ENCODE assay signal across 2 cellular contexts in the genomic region with DNA sequence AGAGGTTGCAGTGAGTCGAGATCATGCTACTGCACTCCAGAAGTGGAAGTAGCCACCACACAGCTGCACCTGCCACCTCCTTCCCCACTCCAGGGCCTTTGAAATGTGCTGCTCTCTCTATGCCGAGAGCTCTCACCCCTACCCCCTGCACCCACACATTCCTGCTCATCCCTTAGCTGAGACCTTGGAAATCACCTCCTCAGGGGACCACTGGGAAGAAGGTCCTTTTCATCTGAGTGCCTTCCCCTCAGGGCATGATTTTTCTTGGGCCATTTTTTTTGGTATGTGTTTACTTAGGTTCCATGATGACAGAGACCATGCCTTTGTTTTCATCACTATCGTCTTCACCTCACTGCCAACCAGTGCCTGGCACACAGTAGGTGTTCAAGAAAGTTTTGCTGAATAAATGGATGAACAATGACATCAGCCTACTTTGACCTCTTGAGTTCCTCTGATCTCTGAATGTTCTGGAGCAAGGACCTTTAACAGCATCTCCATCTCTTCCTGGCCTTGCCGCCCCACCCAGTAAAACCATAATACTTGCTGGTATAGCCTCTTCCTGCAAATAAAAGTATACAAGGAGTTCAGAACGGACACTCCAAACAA.
TF ChIP-seq lines count a peak whose summit lies in the region.

No MANE protein-coding gene starts in this region.

TF ChIP-seq in SK-N-SH, 30 proteins besides CTCF, POLR2A, EP300 and RAD21 (continued from another document):
- TF ChIP-seq, protein P1, sequence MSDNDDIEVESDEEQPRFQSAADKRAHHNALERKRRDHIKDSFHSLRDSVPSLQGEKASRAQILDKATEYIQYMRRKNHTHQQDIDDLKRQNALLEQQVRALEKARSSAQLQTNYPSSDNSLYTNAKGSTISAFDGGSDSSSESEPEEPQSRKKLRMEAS (IDR thresholded peaks at IDR 0.05; ENCODE audit: low read depth): no peak
- TF ChIP-seq TAF1 (IDR thresholded peaks at IDR 0.05; ENCODE audit: borderline replicate concordance, low read depth, low read length) (no peak), CHD2 (IDR thresholded peaks at IDR 0.05; ENCODE audit: low read length, partially characterized antibody) (no peak), FOXJ3 (CRISPR knock-in tag; IDR thresholded peaks at IDR 0.05) (no peak), FOXM1 (IDR thresholded peaks at IDR 0.05; ENCODE audit: low read depth) (no peak), TEAD4 (IDR thresholded peaks at IDR 0.05; ENCODE audit: borderline replicate concordance, insufficient read depth) (no peak)
- TF ChIP-seq, protein P2, sequence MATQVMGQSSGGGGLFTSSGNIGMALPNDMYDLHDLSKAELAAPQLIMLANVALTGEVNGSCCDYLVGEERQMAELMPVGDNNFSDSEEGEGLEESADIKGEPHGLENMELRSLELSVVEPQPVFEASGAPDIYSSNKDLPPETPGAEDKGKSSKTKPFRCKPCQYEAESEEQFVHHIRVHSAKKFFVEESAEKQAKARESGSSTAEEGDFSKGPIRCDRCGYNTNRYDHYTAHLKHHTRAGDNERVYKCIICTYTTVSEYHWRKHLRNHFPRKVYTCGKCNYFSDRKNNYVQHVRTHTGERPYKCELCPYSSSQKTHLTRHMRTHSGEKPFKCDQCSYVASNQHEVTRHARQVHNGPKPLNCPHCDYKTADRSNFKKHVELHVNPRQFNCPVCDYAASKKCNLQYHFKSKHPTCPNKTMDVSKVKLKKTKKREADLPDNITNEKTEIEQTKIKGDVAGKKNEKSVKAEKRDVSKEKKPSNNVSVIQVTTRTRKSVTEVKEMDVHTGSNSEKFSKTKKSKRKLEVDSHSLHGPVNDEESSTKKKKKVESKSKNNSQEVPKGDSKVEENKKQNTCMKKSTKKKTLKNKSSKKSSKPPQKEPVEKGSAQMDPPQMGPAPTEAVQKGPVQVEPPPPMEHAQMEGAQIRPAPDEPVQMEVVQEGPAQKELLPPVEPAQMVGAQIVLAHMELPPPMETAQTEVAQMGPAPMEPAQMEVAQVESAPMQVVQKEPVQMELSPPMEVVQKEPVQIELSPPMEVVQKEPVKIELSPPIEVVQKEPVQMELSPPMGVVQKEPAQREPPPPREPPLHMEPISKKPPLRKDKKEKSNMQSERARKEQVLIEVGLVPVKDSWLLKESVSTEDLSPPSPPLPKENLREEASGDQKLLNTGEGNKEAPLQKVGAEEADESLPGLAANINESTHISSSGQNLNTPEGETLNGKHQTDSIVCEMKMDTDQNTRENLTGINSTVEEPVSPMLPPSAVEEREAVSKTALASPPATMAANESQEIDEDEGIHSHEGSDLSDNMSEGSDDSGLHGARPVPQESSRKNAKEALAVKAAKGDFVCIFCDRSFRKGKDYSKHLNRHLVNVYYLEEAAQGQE (IDR thresholded peaks at IDR 0.05; ENCODE audit: low read depth, low read length): no peak

TF ChIP-seq in SK-N-SH treated with all-trans-retinoic acid at 6 μM for 48 hours, 23 proteins besides CTCF, POLR2A, EP300 and RAD21 (continued from another document):
- TF ChIP-seq, protein P3, sequence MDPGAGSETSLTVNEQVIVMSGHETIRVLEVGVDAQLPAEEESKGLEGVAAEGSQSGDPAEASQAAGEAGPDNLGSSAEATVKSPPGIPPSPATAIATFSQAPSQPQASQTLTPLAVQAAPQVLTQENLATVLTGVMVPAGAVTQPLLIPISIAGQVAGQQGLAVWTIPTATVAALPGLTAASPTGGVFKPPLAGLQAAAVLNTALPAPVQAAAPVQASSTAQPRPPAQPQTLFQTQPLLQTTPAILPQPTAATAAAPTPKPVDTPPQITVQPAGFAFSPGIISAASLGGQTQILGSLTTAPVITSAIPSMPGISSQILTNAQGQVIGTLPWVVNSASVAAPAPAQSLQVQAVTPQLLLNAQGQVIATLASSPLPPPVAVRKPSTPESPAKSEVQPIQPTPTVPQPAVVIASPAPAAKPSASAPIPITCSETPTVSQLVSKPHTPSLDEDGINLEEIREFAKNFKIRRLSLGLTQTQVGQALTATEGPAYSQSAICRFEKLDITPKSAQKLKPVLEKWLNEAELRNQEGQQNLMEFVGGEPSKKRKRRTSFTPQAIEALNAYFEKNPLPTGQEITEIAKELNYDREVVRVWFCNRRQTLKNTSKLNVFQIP (CRISPR knock-in tag; IDR thresholded peaks at IDR 0.05; ENCODE audit: borderline replicate concordance, low read depth): no peak
- TF ChIP-seq, protein P4, sequence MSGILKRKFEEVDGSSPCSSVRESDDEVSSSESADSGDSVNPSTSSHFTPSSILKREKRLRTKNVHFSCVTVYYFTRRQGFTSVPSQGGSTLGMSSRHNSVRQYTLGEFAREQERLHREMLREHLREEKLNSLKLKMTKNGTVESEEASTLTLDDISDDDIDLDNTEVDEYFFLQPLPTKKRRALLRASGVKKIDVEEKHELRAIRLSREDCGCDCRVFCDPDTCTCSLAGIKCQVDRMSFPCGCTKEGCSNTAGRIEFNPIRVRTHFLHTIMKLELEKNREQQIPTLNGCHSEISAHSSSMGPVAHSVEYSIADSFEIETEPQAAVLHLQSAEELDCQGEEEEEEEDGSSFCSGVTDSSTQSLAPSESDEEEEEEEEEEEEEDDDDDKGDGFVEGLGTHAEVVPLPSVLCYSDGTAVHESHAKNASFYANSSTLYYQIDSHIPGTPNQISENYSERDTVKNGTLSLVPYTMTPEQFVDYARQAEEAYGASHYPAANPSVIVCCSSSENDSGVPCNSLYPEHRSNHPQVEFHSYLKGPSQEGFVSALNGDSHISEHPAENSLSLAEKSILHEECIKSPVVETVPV (CRISPR knock-in tag; IDR thresholded peaks at IDR 0.05): no peak
- TF ChIP-seq, protein P5, sequence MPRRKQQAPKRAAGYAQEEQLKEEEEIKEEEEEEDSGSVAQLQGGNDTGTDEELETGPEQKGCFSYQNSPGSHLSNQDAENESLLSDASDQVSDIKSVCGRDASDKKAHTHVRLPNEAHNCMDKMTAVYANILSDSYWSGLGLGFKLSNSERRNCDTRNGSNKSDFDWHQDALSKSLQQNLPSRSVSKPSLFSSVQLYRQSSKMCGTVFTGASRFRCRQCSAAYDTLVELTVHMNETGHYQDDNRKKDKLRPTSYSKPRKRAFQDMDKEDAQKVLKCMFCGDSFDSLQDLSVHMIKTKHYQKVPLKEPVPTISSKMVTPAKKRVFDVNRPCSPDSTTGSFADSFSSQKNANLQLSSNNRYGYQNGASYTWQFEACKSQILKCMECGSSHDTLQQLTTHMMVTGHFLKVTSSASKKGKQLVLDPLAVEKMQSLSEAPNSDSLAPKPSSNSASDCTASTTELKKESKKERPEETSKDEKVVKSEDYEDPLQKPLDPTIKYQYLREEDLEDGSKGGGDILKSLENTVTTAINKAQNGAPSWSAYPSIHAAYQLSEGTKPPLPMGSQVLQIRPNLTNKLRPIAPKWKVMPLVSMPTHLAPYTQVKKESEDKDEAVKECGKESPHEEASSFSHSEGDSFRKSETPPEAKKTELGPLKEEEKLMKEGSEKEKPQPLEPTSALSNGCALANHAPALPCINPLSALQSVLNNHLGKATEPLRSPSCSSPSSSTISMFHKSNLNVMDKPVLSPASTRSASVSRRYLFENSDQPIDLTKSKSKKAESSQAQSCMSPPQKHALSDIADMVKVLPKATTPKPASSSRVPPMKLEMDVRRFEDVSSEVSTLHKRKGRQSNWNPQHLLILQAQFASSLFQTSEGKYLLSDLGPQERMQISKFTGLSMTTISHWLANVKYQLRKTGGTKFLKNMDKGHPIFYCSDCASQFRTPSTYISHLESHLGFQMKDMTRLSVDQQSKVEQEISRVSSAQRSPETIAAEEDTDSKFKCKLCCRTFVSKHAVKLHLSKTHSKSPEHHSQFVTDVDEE (CRISPR knock-in tag; IDR thresholded peaks at IDR 0.05): no peak
- TF ChIP-seq TOX (CRISPR knock-in tag; IDR thresholded peaks at IDR 0.05; ENCODE audit: borderline replicate concordance): no peak
- TF ChIP-seq ESRRG (CRISPR knock-in tag; IDR thresholded peaks at IDR 0.05): no peak
- no peak for TF ChIP-seq SNAI2 (CRISPR knock-in tag; IDR thresholded peaks at IDR 0.05)
- no peak for TF ChIP-seq ZC3H10 (CRISPR knock-in tag; IDR thresholded peaks at IDR 0.05)
